In the genomic region with DNA sequence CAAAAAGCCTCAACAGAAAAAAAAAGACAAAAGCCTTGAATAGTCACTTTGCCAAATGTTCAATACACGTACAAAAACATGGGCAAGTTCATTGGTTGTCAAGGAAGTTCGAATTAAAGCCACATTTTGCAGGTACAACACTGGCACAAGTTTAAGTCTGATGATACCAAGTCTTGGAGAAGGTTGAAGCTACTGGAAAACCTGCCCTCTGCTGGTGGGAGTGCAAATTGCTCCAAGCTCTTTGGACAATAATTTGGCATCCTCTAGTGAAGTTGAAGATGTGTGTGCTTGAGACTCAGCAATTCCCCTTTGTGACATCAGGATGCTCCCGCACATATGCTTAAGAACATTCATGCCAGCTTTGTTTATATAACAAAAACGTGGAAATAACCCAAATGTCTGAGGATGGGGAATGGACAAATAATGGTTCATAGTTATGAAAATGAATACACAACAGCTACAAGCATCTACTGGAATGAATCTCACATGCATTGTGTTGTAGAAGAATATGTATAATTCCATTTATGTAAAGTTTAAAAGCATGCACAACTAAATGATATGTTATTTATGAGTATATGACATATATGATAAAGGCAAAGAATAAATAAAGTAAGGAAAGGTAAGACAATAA, we compare ENCODE assay signal across 1 cellular context.
TF ChIP-seq lines count a peak whose summit lies in the region.

No MANE protein-coding gene starts in this region.

TF ChIP-seq in Ishikawa, 13 proteins besides CTCF, POLR2A, EP300 and RAD21 (continued from another document):
- TF ChIP-seq, protein P1, sequence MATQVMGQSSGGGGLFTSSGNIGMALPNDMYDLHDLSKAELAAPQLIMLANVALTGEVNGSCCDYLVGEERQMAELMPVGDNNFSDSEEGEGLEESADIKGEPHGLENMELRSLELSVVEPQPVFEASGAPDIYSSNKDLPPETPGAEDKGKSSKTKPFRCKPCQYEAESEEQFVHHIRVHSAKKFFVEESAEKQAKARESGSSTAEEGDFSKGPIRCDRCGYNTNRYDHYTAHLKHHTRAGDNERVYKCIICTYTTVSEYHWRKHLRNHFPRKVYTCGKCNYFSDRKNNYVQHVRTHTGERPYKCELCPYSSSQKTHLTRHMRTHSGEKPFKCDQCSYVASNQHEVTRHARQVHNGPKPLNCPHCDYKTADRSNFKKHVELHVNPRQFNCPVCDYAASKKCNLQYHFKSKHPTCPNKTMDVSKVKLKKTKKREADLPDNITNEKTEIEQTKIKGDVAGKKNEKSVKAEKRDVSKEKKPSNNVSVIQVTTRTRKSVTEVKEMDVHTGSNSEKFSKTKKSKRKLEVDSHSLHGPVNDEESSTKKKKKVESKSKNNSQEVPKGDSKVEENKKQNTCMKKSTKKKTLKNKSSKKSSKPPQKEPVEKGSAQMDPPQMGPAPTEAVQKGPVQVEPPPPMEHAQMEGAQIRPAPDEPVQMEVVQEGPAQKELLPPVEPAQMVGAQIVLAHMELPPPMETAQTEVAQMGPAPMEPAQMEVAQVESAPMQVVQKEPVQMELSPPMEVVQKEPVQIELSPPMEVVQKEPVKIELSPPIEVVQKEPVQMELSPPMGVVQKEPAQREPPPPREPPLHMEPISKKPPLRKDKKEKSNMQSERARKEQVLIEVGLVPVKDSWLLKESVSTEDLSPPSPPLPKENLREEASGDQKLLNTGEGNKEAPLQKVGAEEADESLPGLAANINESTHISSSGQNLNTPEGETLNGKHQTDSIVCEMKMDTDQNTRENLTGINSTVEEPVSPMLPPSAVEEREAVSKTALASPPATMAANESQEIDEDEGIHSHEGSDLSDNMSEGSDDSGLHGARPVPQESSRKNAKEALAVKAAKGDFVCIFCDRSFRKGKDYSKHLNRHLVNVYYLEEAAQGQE (IDR thresholded peaks at IDR 0.05; ENCODE audit: low read depth): no peak
- TF ChIP-seq TCF12 (IDR thresholded peaks at IDR 0.05; ENCODE audit: low read depth) (no peak), CREB1 (IDR thresholded peaks at IDR 0.05; ENCODE audit: low read depth) (no peak), EGR1 (IDR thresholded peaks at IDR 0.05) (no peak), FOXM1 (IDR thresholded peaks at IDR 0.05; ENCODE audit: borderline replicate concordance, low read depth) (no peak)
